ENCODE assay signal across 1 cellular context in genomic region chr10:3774814-3775670, GRCh38.
TF ChIP-seq lines count a peak whose summit lies in the region.

No MANE protein-coding gene starts in this region.

TF ChIP-seq in HepG2, 621 proteins besides CTCF, POLR2A, EP300 and RAD21 (continued from another document and continues in another):
- TF ChIP-seq, protein P1, sequence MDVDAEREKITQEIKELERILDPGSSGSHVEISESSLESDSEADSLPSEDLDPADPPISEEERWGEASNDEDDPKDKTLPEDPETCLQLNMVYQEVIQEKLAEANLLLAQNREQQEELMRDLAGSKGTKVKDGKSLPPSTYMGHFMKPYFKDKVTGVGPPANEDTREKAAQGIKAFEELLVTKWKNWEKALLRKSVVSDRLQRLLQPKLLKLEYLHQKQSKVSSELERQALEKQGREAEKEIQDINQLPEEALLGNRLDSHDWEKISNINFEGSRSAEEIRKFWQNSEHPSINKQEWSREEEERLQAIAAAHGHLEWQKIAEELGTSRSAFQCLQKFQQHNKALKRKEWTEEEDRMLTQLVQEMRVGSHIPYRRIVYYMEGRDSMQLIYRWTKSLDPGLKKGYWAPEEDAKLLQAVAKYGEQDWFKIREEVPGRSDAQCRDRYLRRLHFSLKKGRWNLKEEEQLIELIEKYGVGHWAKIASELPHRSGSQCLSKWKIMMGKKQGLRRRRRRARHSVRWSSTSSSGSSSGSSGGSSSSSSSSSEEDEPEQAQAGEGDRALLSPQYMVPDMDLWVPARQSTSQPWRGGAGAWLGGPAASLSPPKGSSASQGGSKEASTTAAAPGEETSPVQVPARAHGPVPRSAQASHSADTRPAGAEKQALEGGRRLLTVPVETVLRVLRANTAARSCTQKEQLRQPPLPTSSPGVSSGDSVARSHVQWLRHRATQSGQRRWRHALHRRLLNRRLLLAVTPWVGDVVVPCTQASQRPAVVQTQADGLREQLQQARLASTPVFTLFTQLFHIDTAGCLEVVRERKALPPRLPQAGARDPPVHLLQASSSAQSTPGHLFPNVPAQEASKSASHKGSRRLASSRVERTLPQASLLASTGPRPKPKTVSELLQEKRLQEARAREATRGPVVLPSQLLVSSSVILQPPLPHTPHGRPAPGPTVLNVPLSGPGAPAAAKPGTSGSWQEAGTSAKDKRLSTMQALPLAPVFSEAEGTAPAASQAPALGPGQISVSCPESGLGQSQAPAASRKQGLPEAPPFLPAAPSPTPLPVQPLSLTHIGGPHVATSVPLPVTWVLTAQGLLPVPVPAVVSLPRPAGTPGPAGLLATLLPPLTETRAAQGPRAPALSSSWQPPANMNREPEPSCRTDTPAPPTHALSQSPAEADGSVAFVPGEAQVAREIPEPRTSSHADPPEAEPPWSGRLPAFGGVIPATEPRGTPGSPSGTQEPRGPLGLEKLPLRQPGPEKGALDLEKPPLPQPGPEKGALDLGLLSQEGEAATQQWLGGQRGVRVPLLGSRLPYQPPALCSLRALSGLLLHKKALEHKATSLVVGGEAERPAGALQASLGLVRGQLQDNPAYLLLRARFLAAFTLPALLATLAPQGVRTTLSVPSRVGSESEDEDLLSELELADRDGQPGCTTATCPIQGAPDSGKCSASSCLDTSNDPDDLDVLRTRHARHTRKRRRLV (CRISPR knock-in tag; IDR thresholded peaks at IDR 0.05) = no peak
- no peak for TF ChIP-seq TEAD2 (CRISPR knock-in tag; IDR thresholded peaks at IDR 0.05)
- TF ChIP-seq SNAI1 (CRISPR knock-in tag; IDR thresholded peaks at IDR 0.05; ENCODE audit: borderline replicate concordance) = no peak
- TF ChIP-seq ZNF407 (CRISPR knock-in tag; IDR thresholded peaks at IDR 0.05; ENCODE audit: not compliant biosample characterization) = no peak
- TF ChIP-seq SALL2 (CRISPR knock-in tag; IDR thresholded peaks at IDR 0.05) = no peak
- TF ChIP-seq RBM39 (IDR thresholded peaks at IDR 0.05; ENCODE audit: low read depth, low read length, poor library complexity, severe bottlenecking) = no peak
- no peak for TF ChIP-seq U2AF1 (optimal IDR thresholded peaks at IDR 0.05; ENCODE audit: low read depth, low read length)
- TF ChIP-seq, protein P2, sequence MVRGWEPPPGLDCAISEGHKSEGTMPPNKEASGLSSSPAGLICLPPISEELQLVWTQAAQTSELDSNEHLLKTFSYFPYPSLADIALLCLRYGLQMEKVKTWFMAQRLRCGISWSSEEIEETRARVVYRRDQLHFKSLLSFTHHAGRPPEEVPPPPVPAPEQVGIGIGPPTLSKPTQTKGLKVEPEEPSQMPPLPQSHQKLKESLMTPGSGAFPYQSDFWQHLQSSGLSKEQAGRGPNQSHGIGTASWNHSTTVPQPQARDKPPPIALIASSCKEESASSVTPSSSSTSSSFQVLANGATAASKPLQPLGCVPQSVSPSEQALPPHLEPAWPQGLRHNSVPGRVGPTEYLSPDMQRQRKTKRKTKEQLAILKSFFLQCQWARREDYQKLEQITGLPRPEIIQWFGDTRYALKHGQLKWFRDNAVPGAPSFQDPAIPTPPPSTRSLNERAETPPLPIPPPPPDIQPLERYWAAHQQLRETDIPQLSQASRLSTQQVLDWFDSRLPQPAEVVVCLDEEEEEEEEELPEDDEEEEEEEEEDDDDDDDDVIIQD (CRISPR knock-in tag; IDR thresholded peaks at IDR 0.05; ENCODE audit: low read depth) = no peak; the same call in 1 of the 2 replicates
- no peak for TF ChIP-seq GPN1 (CRISPR knock-in tag; IDR thresholded peaks at IDR 0.05; ENCODE audit: borderline replicate concordance)
- 0 out of 2 replicates have a peak, but pooled peaks have one; percentile 18 for TF ChIP-seq CHD2 (IDR thresholded peaks at IDR 0.05; ENCODE audit: low read depth, low read length)
- no peak for TF ChIP-seq UBTF (CRISPR knock-in tag; IDR thresholded peaks at IDR 0.05)
- TF ChIP-seq DMAP1 (CRISPR knock-in tag; IDR thresholded peaks at IDR 0.05) = no peak
- TF ChIP-seq DNMT3B (CRISPR knock-in tag; conservative IDR thresholded peaks at IDR 0.05) = 0 out of 2 replicates have a peak, but pooled peaks have one; percentile 54
- no peak for TF ChIP-seq THRA (CRISPR knock-in tag; IDR thresholded peaks at IDR 0.05; ENCODE audit: borderline replicate concordance)
- no peak for TF ChIP-seq FOXJ3 (CRISPR knock-in tag; IDR thresholded peaks at IDR 0.05; ENCODE audit: borderline replicate concordance)
- TF ChIP-seq BORCS8-MEF2B (CRISPR knock-in tag; IDR thresholded peaks at IDR 0.05) = no peak
- no peak; the same call in 1 of the 2 replicates for TF ChIP-seq SNAPC2 (CRISPR knock-in tag; IDR thresholded peaks at IDR 0.05)
- TF ChIP-seq MAFK (conservative IDR thresholded peaks at IDR 0.05 in 1 of 2, IDR thresholded peaks at IDR 0.05 in 1 of 2; ENCODE audit: low read length in 2 of 2) = 0 out of 4 replicates have a peak, but pooled peaks of 1 of the 2 experiments have one; percentile 1
- no peak for TF ChIP-seq ZNF329 (CRISPR knock-in tag; IDR thresholded peaks at IDR 0.05; ENCODE audit: low read depth)
- no peak for TF ChIP-seq ZNF674 (CRISPR knock-in tag; IDR thresholded peaks at IDR 0.05; ENCODE audit: low read depth)
- TF ChIP-seq ELF1 (CRISPR knock-in tag; IDR thresholded peaks at IDR 0.05) = no peak
- TF ChIP-seq FOXC1 (CRISPR knock-in tag; IDR thresholded peaks at IDR 0.05; ENCODE audit: borderline replicate concordance) = no peak
- TF ChIP-seq RCOR2 (CRISPR knock-in tag; IDR thresholded peaks at IDR 0.05) = no peak
- no peak for TF ChIP-seq SKI (IDR thresholded peaks at IDR 0.05; ENCODE audit: partially characterized antibody)
- no peak for TF ChIP-seq ZSCAN21 (CRISPR knock-in tag; IDR thresholded peaks at IDR 0.05; ENCODE audit: borderline replicate concordance)
- no peak for TF ChIP-seq TCF12 (IDR thresholded peaks at IDR 0.05)
- no peak for TF ChIP-seq TCF12 (CRISPR knock-in tag; IDR thresholded peaks at IDR 0.05)
- no peak for TF ChIP-seq EEA1 (CRISPR knock-in tag; IDR thresholded peaks at IDR 0.05; ENCODE audit: borderline replicate concordance)
- TF ChIP-seq NAIF1 (CRISPR knock-in tag; IDR thresholded peaks at IDR 0.05; ENCODE audit: borderline replicate concordance) = no peak
- TF ChIP-seq SNRNP70 (IDR thresholded peaks at IDR 0.05; ENCODE audit: low read depth, low read length) = 0 out of 2 replicates have a peak, but pooled peaks have one; percentile 22
- peak; percentile 43 for TF ChIP-seq AGO1 (IDR thresholded peaks at IDR 0.05; ENCODE audit: low read depth, low read length, poor library complexity, severe bottlenecking)
- no peak for TF ChIP-seq ZNF737 (CRISPR knock-in tag; IDR thresholded peaks at IDR 0.05; ENCODE audit: borderline replicate concordance)
- TF ChIP-seq HOXA3 (CRISPR knock-in tag; IDR thresholded peaks at IDR 0.05) = no peak
- no peak for TF ChIP-seq ZKSCAN8 (CRISPR knock-in tag; IDR thresholded peaks at IDR 0.05; ENCODE audit: borderline replicate concordance)
- peak in 1 of 2 experiments; percentile 36; a peak in 1 of 4 replicates for TF ChIP-seq NR2F1 (CRISPR knock-in tag; IDR thresholded peaks at IDR 0.05)
- TF ChIP-seq IKZF4 (CRISPR knock-in tag; IDR thresholded peaks at IDR 0.05; ENCODE audit: borderline replicate concordance, low read depth, not compliant biosample characterization) = no peak
- TF ChIP-seq SRY (CRISPR knock-in tag; IDR thresholded peaks at IDR 0.05) = no peak
